15 cellular contexts compared by ENCODE assay signal in genomic region chr9:23412458-23412857, GRCh38.
DNase-seq lines count a peak whose midpoint lies in the region; ATAC-seq and TF ChIP-seq lines count a peak whose summit lies in the region.
"Had no signal": no experiment of that assay in that cellular context is flagged by ENCODE, and none has a peak within 500 bp of the region (broad histone marks: within the 10 kb centered on the region; RNA-seq: fewer than 3 reads in every experiment).

No MANE protein-coding gene starts in this region.

- DNase-seq in NCI-H1694 (lab: John Stamatoyannopoulos, UW) (peak; percentile 86), medulla oblongata (ENCODE audit: extremely low spot score) (peak; percentile 21), tibial artery (no peak), left colon (no peak)
- DNase-seq: BE2C; CD4-positive, alpha-beta memory T cell; DND-41; GF-D8; GOT3 had no signal

- TF ChIP-seq CTCF in brain (conservative IDR thresholded peaks at IDR 0.05) (no peak), tibial artery (IDR thresholded peaks at IDR 0.05) (no peak)

- peaks cover 0 to 8% (median 0%) of the 10 kb centered on the region in 4 donors for H3K4me1 ChIP-seq in tibial artery
- H3K4me1 ChIP-seq: BE2C, HAP-1 had no signal

- H3K9me3 ChIP-seq in tibial artery, result no peaks in the 10 kb centered on the region
- H3K9me3 ChIP-seq: BE2C, HAP-1 had no signal

- intact Hi-C loops in tibial artery (cut with DNase I; ENCODE audit: low total_unique reads), result no loop called here
- intact Hi-C loops in left colon (cut with DNase I, micrococcal nuclease), result no loop called here

- H3K27me3 ChIP-seq in tibial artery, result no peaks in the 10 kb centered on the region
- H3K27me3 ChIP-seq: BE2C had no signal

- H3K27ac Mint-ChIP-seq in brain, result peak overlapping the region in 4 of 5 experiments; percentile 31 to 86 (median 58)
- H3K27ac Mint-ChIP-seq: CD4-positive, alpha-beta memory T cell had no signal

- H3K27me3 Mint-ChIP-seq in brain, result no peaks in the 10 kb centered on the region
- H3K27me3 Mint-ChIP-seq: CD4-positive, alpha-beta memory T cell had no signal

- no peaks in the 10 kb centered on the region for H3K36me3 ChIP-seq in tibial artery
- H3K36me3 ChIP-seq: BE2C, HAP-1 had no signal

- no peak for ATAC-seq in left colon
- no peak for ATAC-seq in HG03159 (IDR thresholded peaks at IDR 0.05; ENCODE audit: unreplicated experiment)
- ATAC-seq in HG03439 (IDR thresholded peaks at IDR 0.05; ENCODE audit: unreplicated experiment), result no peak

- H3K4me3 ChIP-seq in tibial artery, result no peak overlapping the region
- H3K4me3 ChIP-seq: HAP-1 had no signal

- H3K4me3 Mint-ChIP-seq in brain, result peak overlapping the region in 1 of 5 experiments; percentile 41
- H3K4me3 Mint-ChIP-seq: CD4-positive, alpha-beta memory T cell had no signal

- peaks cover 22% of the 10 kb centered on the region for H3K4me1 Mint-ChIP-seq in brain
- H3K4me1 Mint-ChIP-seq: CD4-positive, alpha-beta memory T cell had no signal

- H3K36me3 Mint-ChIP-seq in brain, result no peaks in the 10 kb centered on the region
- H3K36me3 Mint-ChIP-seq: CD4-positive, alpha-beta memory T cell had no signal

- H3K27ac ChIP-seq in tibial artery, result no peak overlapping the region
- H3K27ac ChIP-seq: C4-2B, HL-60 had no signal

- peaks cover 0 to 5% (median 0%) of the 10 kb centered on the region in 5 experiments for H3K9me3 Mint-ChIP-seq in brain

Comparison
In these comparisons a context has a peak if more than half of its experiments do, and no peak if none do; other contexts are left out.
1. DNase-seq: peak in NCI-H1694 (single experiment) and medulla oblongata (single experiment); none in tibial artery (0 of 2) and left colon (0 of 2).